Comparison of ENCODE assay signal across 9 cellular contexts in genomic region chr19:47093841-47094240, GRCh38. TPM values are rescaled to one million over a fixed set of nuclear protein-coding genes. Genes with fewer than 3 reads are reported as not detected.
DNase-seq lines count a peak whose midpoint lies in the region; ATAC-seq, FAIRE-seq and TF ChIP-seq lines count a peak whose summit lies in the region.
"Had no signal": no experiment of that assay in that cellular context is flagged by ENCODE, and none has a peak within 500 bp of the region (broad histone marks: within the 10 kb centered on the region; RNA-seq: fewer than 3 reads in every experiment).

No MANE protein-coding gene starts in this region.

- H3K4me1 Mint-ChIP-seq in activated CD4-positive, alpha-beta memory T cell treated with anti-CD3 and anti-CD28 coated beads, Interleukin-2, amount 10 ng/mL, durations not matched to agents 7 days and 5 days: peaks cover 83% of the 10 kb centered on the region

- peak overlapping the region; percentile 64 to 83 (median 77); a peak in 20 of 22 replicates for H3K9ac ChIP-seq in BLaER1 treated with 17β-estradiol and CSF1 and Interleukin-3, amounts not matched to agents 10 nM and 100 nM
- peak overlapping the region; percentile 68 for H3K9ac ChIP-seq in mucosa of stomach (ENCODE audit: low read length)

- no peaks in the 10 kb centered on the region for H3K9me3 ChIP-seq in BLaER1 treated with 17β-estradiol and CSF1 and Interleukin-3, amounts not matched to agents 10 nM and 100 nM (replicated peaks in 1 of 11)
- H3K9me3 ChIP-seq in mucosa of stomach (ENCODE audit: control insufficient read depth, low read length): no peaks in the 10 kb centered on the region

- H3K36me3 Mint-ChIP-seq in activated CD4-positive, alpha-beta memory T cell treated with anti-CD3 and anti-CD28 coated beads, Interleukin-2, amount 10 ng/mL, durations not matched to agents 7 days and 5 days (ENCODE audit: low read depth): peaks cover 71% of the 10 kb centered on the region

- peak overlapping the region; percentile 79 for H3K4me3 Mint-ChIP-seq in activated CD4-positive, alpha-beta memory T cell treated with anti-CD3 and anti-CD28 coated beads, Interleukin-2, amount 10 ng/mL, durations not matched to agents 7 days and 5 days

- FAIRE-seq in GM19239 (lab: Jason Lieb, UNC) (peak; percentile 71), GM12891 (lab: Jason Lieb, UNC) (no peak)
- FAIRE-seq: TTC549 had no signal

- POLR2A ChIA-PET in activated CD4-positive, alpha-beta memory T cell treated with anti-CD3 and anti-CD28 coated beads, Interleukin-2, amount 10 ng/mL, durations not matched to agents 7 days and 5 days (lab: Charles Lee): interaction anchor here (0.9 to 10.2 kb wide), 9 partner anchors 10 to 307 kb away, joined by 3 to 704 read pairs (median 6); partner anchors contain the start of genes SAE1 and ZC3H4

- no peak for TF ChIP-seq POLR2A in GM12891 (IDR thresholded peaks at IDR 0.05; ENCODE audit: low read depth, low read length)

- peak overlapping the region; percentile 69 to 90 (median 87); a peak in 21 of 22 replicates for H3K27ac ChIP-seq in BLaER1 treated with 17β-estradiol and CSF1 and Interleukin-3, amounts not matched to agents 10 nM and 100 nM

- H3K4me1 ChIP-seq in BLaER1 treated with 17β-estradiol and CSF1 and Interleukin-3, amounts not matched to agents 10 nM and 100 nM: peaks cover 60 to 80% (median 74%) of the 10 kb centered on the region in 10 experiments
- H3K4me1 ChIP-seq in mucosa of stomach (ENCODE audit: control insufficient read depth, insufficient read depth, low read length): peaks cover 73% of the 10 kb centered on the region

- H4K20me1 ChIP-seq in BLaER1 treated with 17β-estradiol and CSF1 and Interleukin-3, amounts not matched to agents 10 nM and 100 nM: peaks cover 0 to 94% (median 44%) of the 10 kb centered on the region in 11 experiments; a peak in 15 of 22 replicates

- H3K9me3 Mint-ChIP-seq in activated CD4-positive, alpha-beta memory T cell treated with anti-CD3 and anti-CD28 coated beads, Interleukin-2, amount 10 ng/mL, durations not matched to agents 7 days and 5 days: no peaks in the 10 kb centered on the region

- peak overlapping the region in 8 of 10 experiments; percentile 9 to 54 (median 44); a peak in 14 of 20 replicates for H3K4me3 ChIP-seq in BLaER1 treated with 17β-estradiol and CSF1 and Interleukin-3, amounts not matched to agents 10 nM and 100 nM
- H3K4me3 ChIP-seq in mucosa of stomach (ENCODE audit: low read length): no peak overlapping the region

- ATAC-seq in GM21619 (IDR thresholded peaks at IDR 0.05; ENCODE audit: unreplicated experiment) (no peak), GM18909 (IDR thresholded peaks at IDR 0.05; ENCODE audit: poor library complexity, unreplicated experiment) (no peak)

- CTCF ChIA-PET in activated CD4-positive, alpha-beta memory T cell treated with anti-CD3 and anti-CD28 coated beads, Interleukin-2, amount 10 ng/mL, durations not matched to agents 7 days and 5 days (lab: Charles Lee): interaction anchor here (0.8 to 2.5 kb wide), 11 partner anchors 9 to 154 kb away, joined by 3 to 10 read pairs (median 4); partner anchors contain the start of genes SAE1 and ZC3H4

- H3K27me3 Mint-ChIP-seq in activated CD4-positive, alpha-beta memory T cell treated with anti-CD3 and anti-CD28 coated beads, Interleukin-2, amount 10 ng/mL, durations not matched to agents 7 days and 5 days: no peaks in the 10 kb centered on the region

- no peaks in the 10 kb centered on the region for H3K27me3 ChIP-seq in BLaER1 treated with 17β-estradiol and CSF1 and Interleukin-3, amounts not matched to agents 10 nM and 100 nM
- H3K27me3 ChIP-seq in mucosa of stomach (ENCODE audit: control insufficient read depth, insufficient read depth, low read length): no peaks in the 10 kb centered on the region

- peak overlapping the region; percentile 91 for H3K27ac Mint-ChIP-seq in activated CD4-positive, alpha-beta memory T cell treated with anti-CD3 and anti-CD28 coated beads, Interleukin-2, amount 10 ng/mL, durations not matched to agents 7 days and 5 days

- DNase-seq in GM19239 (ENCODE audit: insufficient read length, low spot score) (peak; percentile 65), iPS-NIHi7 (ENCODE audit: extremely low spot score) (no peak), GM12891 (ENCODE audit: insufficient read length, low spot score) (no peak)
- peak; percentile 53 for DNase-seq in activated CD4-positive, alpha-beta memory T cell treated with anti-CD3 and anti-CD28 coated beads, Interleukin-2, amount 10 ng/mL, durations not matched to agents 7 days and 5 days

- H3K4me2 ChIP-seq in BLaER1 treated with 17β-estradiol and CSF1 and Interleukin-3, amounts not matched to agents 10 nM and 100 nM: peak overlapping the region; percentile 82 to 99 (median 96)

- peaks cover 52 to 73% (median 55%) of the 10 kb centered on the region in 11 experiments for H3K36me3 ChIP-seq in BLaER1 treated with 17β-estradiol and CSF1 and Interleukin-3, amounts not matched to agents 10 nM and 100 nM
- H3K36me3 ChIP-seq in mucosa of stomach (ENCODE audit: control insufficient read depth, insufficient read depth, low read length): peaks cover 13% of the 10 kb centered on the region

TF ChIP-seq in GM12891, 5 proteins besides CTCF, POLR2A, EP300 and RAD21:
- TF ChIP-seq POU2F2 (IDR thresholded peaks at IDR 0.05; ENCODE audit: low read depth, low read length) (no peak), SPI1 (IDR thresholded peaks at IDR 0.05; ENCODE audit: low read depth, low read length) (no peak), POLR2AphosphoS5 (IDR thresholded peaks at IDR 0.05; ENCODE audit: low read depth, low read length) (no peak), TAF1 (IDR thresholded peaks at IDR 0.05; ENCODE audit: low read depth, low read length) (no peak), PAX5 (IDR thresholded peaks at IDR 0.05; ENCODE audit: insufficient read depth, low read length, severe bottlenecking) (no peak)
TF ChIP-seq in GM12891: peak in this region for 0.

RNA-seq across cellular contexts. Expression of gene ZC3H4, which starts 19.7 kb away (rescaled TPM):
- total RNA-seq in activated CD4-positive, alpha-beta memory T cell treated with anti-CD3 and anti-CD28 coated beads, Interleukin-2, amount 10 ng/mL, durations not matched to agents 7 days and 5 days: 100 to 1,000 TPM in 1 of 2 experiments, 10 to 100 TPM in 1; 98.3 to 104 TPM
- polyA plus RNA-seq in GM12891 (2012; ENCODE audit: low read depth, missing spikeins): 14.9 TPM

RNA-seq across cellular contexts. Expression of gene SAE1, which starts 36.8 kb away (rescaled TPM):
- 100 to 1,000 TPM; 150 TPM for total RNA-seq in activated CD4-positive, alpha-beta memory T cell treated with anti-CD3 and anti-CD28 coated beads, Interleukin-2, amount 10 ng/mL, durations not matched to agents 7 days and 5 days
- 99.4 TPM for polyA plus RNA-seq in GM12891 (2012; ENCODE audit: low read depth, missing spikeins)

RNA-seq across cellular contexts. Expression of gene TMEM160, which starts 45.4 kb away (rescaled TPM):
- 10 to 100 TPM; 56.2 to 56.3 TPM for total RNA-seq in activated CD4-positive, alpha-beta memory T cell treated with anti-CD3 and anti-CD28 coated beads, Interleukin-2, amount 10 ng/mL, durations not matched to agents 7 days and 5 days
- polyA plus RNA-seq in GM12891 (2012; ENCODE audit: low read depth, missing spikeins): 12.8 TPM

Comparison
In these comparisons a context has a peak if more than half of its experiments do, and no peak if none do; other contexts are left out.
1. DNase-seq: peak in GM19239 (single experiment) and activated CD4-positive, alpha-beta memory T cell treated with anti-CD3 and anti-CD28 coated beads, Interleukin-2, amount 10 ng/mL, durations not matched to agents 7 days and 5 days (single experiment); none in iPS-NIHi7 (single experiment) and GM12891 (single experiment).